1 cellular context compared by ENCODE assay signal in genomic region chr4:128428397-128428796, GRCh38.
TF ChIP-seq lines count a peak whose summit lies in the region.

No MANE protein-coding gene starts in this region.

TF ChIP-seq in HepG2, 621 proteins besides CTCF, POLR2A, EP300 and RAD21:
- no peak for TF ChIP-seq ZFP90 (CRISPR knock-in tag; IDR thresholded peaks at IDR 0.05; ENCODE audit: borderline replicate concordance)
- TF ChIP-seq NFE2L1 (CRISPR knock-in tag; IDR thresholded peaks at IDR 0.05; ENCODE audit: borderline replicate concordance), result no peak
- TF ChIP-seq SETDB1 (CRISPR knock-in tag; IDR thresholded peaks at IDR 0.05; ENCODE audit: borderline replicate concordance), result no peak
- TF ChIP-seq ZBTB37 (CRISPR knock-in tag; IDR thresholded peaks at IDR 0.05), result no peak
- no peak for TF ChIP-seq ZMYM4 (CRISPR knock-in tag; IDR thresholded peaks at IDR 0.05)
- TF ChIP-seq ZNF276 (CRISPR knock-in tag; IDR thresholded peaks at IDR 0.05; ENCODE audit: low read depth), result no peak
- no peak for TF ChIP-seq SAP130 (CRISPR knock-in tag; IDR thresholded peaks at IDR 0.05; ENCODE audit: low read depth)
- no peak for TF ChIP-seq CENPT (CRISPR knock-in tag; IDR thresholded peaks at IDR 0.05; ENCODE audit: low read depth)
- TF ChIP-seq KLF11 (CRISPR knock-in tag; IDR thresholded peaks at IDR 0.05), result no peak
- TF ChIP-seq MAFK (conservative IDR thresholded peaks at IDR 0.05 in 1 of 2, IDR thresholded peaks at IDR 0.05 in 1 of 2; ENCODE audit: low read length in 2 of 2), result no peak
- TF ChIP-seq ZNF563 (CRISPR knock-in tag; IDR thresholded peaks at IDR 0.05), result no peak
- no peak for TF ChIP-seq SMAD9 (CRISPR knock-in tag; IDR thresholded peaks at IDR 0.05)
- TF ChIP-seq POGZ (CRISPR knock-in tag; IDR thresholded peaks at IDR 0.05), result no peak
- TF ChIP-seq, protein P1, sequence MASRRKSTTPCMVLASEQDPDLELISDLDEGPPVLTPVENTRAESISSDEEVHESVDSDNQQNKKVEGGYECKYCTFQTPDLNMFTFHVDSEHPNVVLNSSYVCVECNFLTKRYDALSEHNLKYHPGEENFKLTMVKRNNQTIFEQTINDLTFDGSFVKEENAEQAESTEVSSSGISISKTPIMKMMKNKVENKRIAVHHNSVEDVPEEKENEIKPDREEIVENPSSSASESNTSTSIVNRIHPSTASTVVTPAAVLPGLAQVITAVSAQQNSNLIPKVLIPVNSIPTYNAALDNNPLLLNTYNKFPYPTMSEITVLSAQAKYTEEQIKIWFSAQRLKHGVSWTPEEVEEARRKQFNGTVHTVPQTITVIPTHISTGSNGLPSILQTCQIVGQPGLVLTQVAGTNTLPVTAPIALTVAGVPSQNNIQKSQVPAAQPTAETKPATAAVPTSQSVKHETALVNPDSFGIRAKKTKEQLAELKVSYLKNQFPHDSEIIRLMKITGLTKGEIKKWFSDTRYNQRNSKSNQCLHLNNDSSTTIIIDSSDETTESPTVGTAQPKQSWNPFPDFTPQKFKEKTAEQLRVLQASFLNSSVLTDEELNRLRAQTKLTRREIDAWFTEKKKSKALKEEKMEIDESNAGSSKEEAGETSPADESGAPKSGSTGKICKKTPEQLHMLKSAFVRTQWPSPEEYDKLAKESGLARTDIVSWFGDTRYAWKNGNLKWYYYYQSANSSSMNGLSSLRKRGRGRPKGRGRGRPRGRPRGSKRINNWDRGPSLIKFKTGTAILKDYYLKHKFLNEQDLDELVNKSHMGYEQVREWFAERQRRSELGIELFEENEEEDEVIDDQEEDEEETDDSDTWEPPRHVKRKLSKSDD (CRISPR knock-in tag; IDR thresholded peaks at IDR 0.05; ENCODE audit: low read depth), result no peak
- TF ChIP-seq, protein P2, sequence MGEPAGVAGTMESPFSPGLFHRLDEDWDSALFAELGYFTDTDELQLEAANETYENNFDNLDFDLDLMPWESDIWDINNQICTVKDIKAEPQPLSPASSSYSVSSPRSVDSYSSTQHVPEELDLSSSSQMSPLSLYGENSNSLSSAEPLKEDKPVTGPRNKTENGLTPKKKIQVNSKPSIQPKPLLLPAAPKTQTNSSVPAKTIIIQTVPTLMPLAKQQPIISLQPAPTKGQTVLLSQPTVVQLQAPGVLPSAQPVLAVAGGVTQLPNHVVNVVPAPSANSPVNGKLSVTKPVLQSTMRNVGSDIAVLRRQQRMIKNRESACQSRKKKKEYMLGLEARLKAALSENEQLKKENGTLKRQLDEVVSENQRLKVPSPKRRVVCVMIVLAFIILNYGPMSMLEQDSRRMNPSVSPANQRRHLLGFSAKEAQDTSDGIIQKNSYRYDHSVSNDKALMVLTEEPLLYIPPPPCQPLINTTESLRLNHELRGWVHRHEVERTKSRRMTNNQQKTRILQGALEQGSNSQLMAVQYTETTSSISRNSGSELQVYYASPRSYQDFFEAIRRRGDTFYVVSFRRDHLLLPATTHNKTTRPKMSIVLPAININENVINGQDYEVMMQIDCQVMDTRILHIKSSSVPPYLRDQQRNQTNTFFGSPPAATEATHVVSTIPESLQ (CRISPR knock-in tag; conservative IDR thresholded peaks at IDR 0.05), result no peak
- TF ChIP-seq KAT7 (CRISPR knock-in tag; IDR thresholded peaks at IDR 0.05; ENCODE audit: borderline replicate concordance), result no peak
- no peak for TF ChIP-seq ZIK1 (CRISPR knock-in tag; IDR thresholded peaks at IDR 0.05; ENCODE audit: borderline replicate concordance, low read depth)
- no peak for TF ChIP-seq PPARG (CRISPR knock-in tag; conservative IDR thresholded peaks at IDR 0.05)
- TF ChIP-seq ZNF761 (CRISPR knock-in tag; conservative IDR thresholded peaks at IDR 0.05), result no peak
